In the genomic region with DNA sequence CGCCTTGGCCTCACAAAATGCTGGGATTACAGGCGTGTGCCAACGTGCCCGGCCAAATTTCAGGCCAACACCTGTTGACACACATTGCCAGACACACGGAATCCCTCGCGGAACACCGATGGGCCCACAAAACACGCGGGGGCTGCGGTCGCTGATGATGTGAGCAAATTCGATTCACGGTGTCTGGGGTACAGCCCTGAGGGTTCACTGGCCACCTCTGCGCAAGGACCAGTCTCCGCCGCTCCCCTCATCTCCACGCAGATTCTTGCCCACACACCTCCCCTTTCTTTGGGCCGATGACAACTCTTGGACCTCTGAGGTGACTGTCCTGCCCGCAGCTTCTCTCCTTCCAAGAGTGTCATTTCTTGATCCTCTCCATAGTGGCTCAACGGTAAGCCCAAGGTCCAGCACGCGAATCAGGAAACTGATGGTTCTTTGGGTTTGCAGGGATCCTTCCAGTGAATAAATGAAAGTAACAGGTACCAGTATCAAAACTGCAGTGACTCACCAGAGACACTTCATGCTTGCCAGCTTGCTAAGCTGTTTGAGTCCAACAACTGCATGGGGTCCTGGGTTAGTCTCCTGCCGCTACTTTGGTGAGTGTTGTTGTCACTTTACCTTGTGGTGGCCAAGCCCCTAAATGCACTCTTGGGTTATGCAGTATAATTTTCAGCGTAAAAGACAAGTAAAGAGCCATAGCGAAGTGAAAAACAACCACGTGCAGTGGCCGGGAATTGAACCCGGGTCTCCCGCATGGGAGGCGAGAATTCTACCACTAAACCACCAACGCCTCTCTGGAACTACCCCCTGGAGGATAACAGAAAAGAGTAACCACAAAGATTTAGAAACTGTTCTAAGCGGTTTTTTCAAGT, we compare ENCODE assay signal across 1 cellular context.
TF ChIP-seq lines count a peak whose summit lies in the region.

No MANE protein-coding gene starts in this region.

TF ChIP-seq in WTC11, 78 proteins besides CTCF, POLR2A, EP300 and RAD21 (continued from another document):
- TF ChIP-seq, protein P1, sequence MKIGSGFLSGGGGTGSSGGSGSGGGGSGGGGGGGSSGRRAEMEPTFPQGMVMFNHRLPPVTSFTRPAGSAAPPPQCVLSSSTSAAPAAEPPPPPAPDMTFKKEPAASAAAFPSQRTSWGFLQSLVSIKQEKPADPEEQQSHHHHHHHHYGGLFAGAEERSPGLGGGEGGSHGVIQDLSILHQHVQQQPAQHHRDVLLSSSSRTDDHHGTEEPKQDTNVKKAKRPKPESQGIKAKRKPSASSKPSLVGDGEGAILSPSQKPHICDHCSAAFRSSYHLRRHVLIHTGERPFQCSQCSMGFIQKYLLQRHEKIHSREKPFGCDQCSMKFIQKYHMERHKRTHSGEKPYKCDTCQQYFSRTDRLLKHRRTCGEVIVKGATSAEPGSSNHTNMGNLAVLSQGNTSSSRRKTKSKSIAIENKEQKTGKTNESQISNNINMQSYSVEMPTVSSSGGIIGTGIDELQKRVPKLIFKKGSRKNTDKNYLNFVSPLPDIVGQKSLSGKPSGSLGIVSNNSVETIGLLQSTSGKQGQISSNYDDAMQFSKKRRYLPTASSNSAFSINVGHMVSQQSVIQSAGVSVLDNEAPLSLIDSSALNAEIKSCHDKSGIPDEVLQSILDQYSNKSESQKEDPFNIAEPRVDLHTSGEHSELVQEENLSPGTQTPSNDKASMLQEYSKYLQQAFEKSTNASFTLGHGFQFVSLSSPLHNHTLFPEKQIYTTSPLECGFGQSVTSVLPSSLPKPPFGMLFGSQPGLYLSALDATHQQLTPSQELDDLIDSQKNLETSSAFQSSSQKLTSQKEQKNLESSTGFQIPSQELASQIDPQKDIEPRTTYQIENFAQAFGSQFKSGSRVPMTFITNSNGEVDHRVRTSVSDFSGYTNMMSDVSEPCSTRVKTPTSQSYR (CRISPR knock-in tag; IDR thresholded peaks at IDR 0.05): no peak
- TF ChIP-seq CREM (CRISPR knock-in tag; IDR thresholded peaks at IDR 0.05) (no peak), AR (CRISPR knock-in tag; IDR thresholded peaks at IDR 0.05) (no peak), ZNF512 (CRISPR knock-in tag; IDR thresholded peaks at IDR 0.05; ENCODE audit: borderline replicate concordance) (no peak), MXD4 (CRISPR knock-in tag; IDR thresholded peaks at IDR 0.05; ENCODE audit: borderline replicate concordance) (no peak), E2F1 (CRISPR knock-in tag; IDR thresholded peaks at IDR 0.05) (no peak), HMGXB4 (CRISPR knock-in tag; IDR thresholded peaks at IDR 0.05) (peak; percentile 52; the same call in 1 of the 2 replicates), HMGA2 (CRISPR knock-in tag; IDR thresholded peaks at IDR 0.05) (no peak), ZNF219 (CRISPR knock-in tag; IDR thresholded peaks at IDR 0.05; ENCODE audit: borderline replicate concordance) (no peak), SOX15 (CRISPR knock-in tag; IDR thresholded peaks at IDR 0.05) (no peak), ZNF423 (CRISPR knock-in tag; IDR thresholded peaks at IDR 0.05) (no peak), MYBL2 (CRISPR knock-in tag; IDR thresholded peaks at IDR 0.05) (no peak), E2F4 (CRISPR knock-in tag; IDR thresholded peaks at IDR 0.05; ENCODE audit: borderline replicate concordance, low read depth) (no peak), MAX (CRISPR knock-in tag; IDR thresholded peaks at IDR 0.05) (peak; percentile 26; the same call in 1 of the 2 replicates), ZNF425 (CRISPR knock-in tag; conservative IDR thresholded peaks at IDR 0.05) (no peak), SMAD3 (CRISPR knock-in tag; IDR thresholded peaks at IDR 0.05; ENCODE audit: borderline replicate concordance) (no peak), ZNF396 (CRISPR knock-in tag; IDR thresholded peaks at IDR 0.05; ENCODE audit: borderline replicate concordance) (no peak)
